Comparison of ENCODE assay signal across 1 cellular context in genomic region chr2:23690421-23691105, GRCh38.
A peak's percentile ranks its signal among the peaks of the same experiment; 100 is the strongest.
TF ChIP-seq lines count a peak whose summit lies in the region.

No MANE protein-coding gene starts in this region.

TF ChIP-seq in K562, 482 proteins besides CTCF, POLR2A, EP300 and RAD21 (continued from another document and continues in another):
- TF ChIP-seq ZBTB12 (CRISPR knock-in tag; IDR thresholded peaks at IDR 0.05), result no peak
- TF ChIP-seq POLR3G (IDR thresholded peaks at IDR 0.05; ENCODE audit: extremely low read depth, insufficient read length, insufficient replicate concordance), result no peak
- no peak for TF ChIP-seq ZNF696 (CRISPR knock-in tag; conservative IDR thresholded peaks at IDR 0.05)
- no peak for TF ChIP-seq ARID2 (IDR thresholded peaks at IDR 0.05)
- TF ChIP-seq SREBF1 (IDR thresholded peaks at IDR 0.05; ENCODE audit: borderline replicate concordance, low read depth, low read length), result no peak
- no peak for TF ChIP-seq ZNF589 (CRISPR knock-in tag; IDR thresholded peaks at IDR 0.05; ENCODE audit: low read depth)
- TF ChIP-seq ZNF347 (CRISPR knock-in tag; IDR thresholded peaks at IDR 0.05; ENCODE audit: low read depth), result no peak
- no peak for TF ChIP-seq MED1 (CRISPR knock-in tag; IDR thresholded peaks at IDR 0.05; ENCODE audit: borderline replicate concordance)
- no peak for TF ChIP-seq ERF (CRISPR knock-in tag; IDR thresholded peaks at IDR 0.05)
- no peak for TF ChIP-seq SP1 (CRISPR knock-in tag; IDR thresholded peaks at IDR 0.05)
- TF ChIP-seq ZNF76 (CRISPR knock-in tag; IDR thresholded peaks at IDR 0.05; ENCODE audit: borderline replicate concordance), result no peak
- TF ChIP-seq HNRNPH1 (optimal IDR thresholded peaks at IDR 0.05; ENCODE audit: low read depth, low read length), result no peak
- TF ChIP-seq GMEB1 (CRISPR knock-in tag; IDR thresholded peaks at IDR 0.05), result no peak
- TF ChIP-seq SPI1 (IDR thresholded peaks at IDR 0.05; ENCODE audit: borderline replicate concordance, low read depth, low read length), result no peak
- TF ChIP-seq ARNT (IDR thresholded peaks at IDR 0.05), result no peak
- TF ChIP-seq YY1 (IDR thresholded peaks at IDR 0.05; ENCODE audit: borderline replicate concordance in 1 of 3, control insufficient read depth in 1 of 3, extremely low read depth in 1 of 3, insufficient read depth in 3 of 3, insufficient read length in 1 of 3, insufficient replicate concordance in 2 of 3, low read depth in 1 of 3, low read length in 2 of 3), result no peak
- TF ChIP-seq TAL1 (IDR thresholded peaks at IDR 0.05), result 0 out of 2 replicates have a peak, but pooled peaks have one; percentile 23
- peak; percentile 57 for TF ChIP-seq CBFA2T2 (conservative IDR thresholded peaks at IDR 0.05)
- TF ChIP-seq TCF7L2 (IDR thresholded peaks at IDR 0.05; ENCODE audit: low read depth, low read length), result no peak
- TF ChIP-seq STAT5B (CRISPR knock-in tag; IDR thresholded peaks at IDR 0.05), result no peak
- TF ChIP-seq ZBTB33 (CRISPR knock-in tag; IDR thresholded peaks at IDR 0.05), result 0 out of 2 replicates have a peak, but pooled peaks have one; percentile 37
- TF ChIP-seq NFATC3 (IDR thresholded peaks at IDR 0.05), result no peak
- TF ChIP-seq NBN (IDR thresholded peaks at IDR 0.05; ENCODE audit: low read depth), result no peak
- no peak for TF ChIP-seq ZNF785 (CRISPR knock-in tag; IDR thresholded peaks at IDR 0.05)
- no peak for TF ChIP-seq MGA (IDR thresholded peaks at IDR 0.05)
- no peak for TF ChIP-seq POLR2AphosphoS2 (IDR thresholded peaks at IDR 0.05; ENCODE audit: low read length)
- TF ChIP-seq ZNF583 (CRISPR knock-in tag; IDR thresholded peaks at IDR 0.05), result no peak
- TF ChIP-seq PHB (CRISPR knock-in tag; IDR thresholded peaks at IDR 0.05), result no peak
- no peak for TF ChIP-seq PURB (CRISPR knock-in tag; IDR thresholded peaks at IDR 0.05; ENCODE audit: low read depth)
- TF ChIP-seq ZNF586 (CRISPR knock-in tag; conservative IDR thresholded peaks at IDR 0.05), result no peak
- no peak for TF ChIP-seq ATF7 (IDR thresholded peaks at IDR 0.05)
- TF ChIP-seq NELFE (IDR thresholded peaks at IDR 0.05; ENCODE audit: insufficient read depth, insufficient read length), result no peak
- TF ChIP-seq XRCC3 (IDR thresholded peaks at IDR 0.05), result no peak
- no peak for TF ChIP-seq THRB (CRISPR knock-in tag; conservative IDR thresholded peaks at IDR 0.05)
- TF ChIP-seq GTF2F1 (IDR thresholded peaks at IDR 0.05; ENCODE audit: low read depth, low read length), result no peak
- peak; percentile 71; the same call in 1 of the 2 replicates for TF ChIP-seq NR2C2 (CRISPR knock-in tag; IDR thresholded peaks at IDR 0.05)
- TF ChIP-seq NR2C2 (tag; IDR thresholded peaks at IDR 0.05), result peak; percentile 55; the same call in 1 of the 2 replicates
- TF ChIP-seq NCOA2 (IDR thresholded peaks at IDR 0.05; ENCODE audit: partially characterized antibody in 2 of 2), result no peak
- no peak for TF ChIP-seq RUNX1 (IDR thresholded peaks at IDR 0.05; ENCODE audit: low read depth)
- TF ChIP-seq KAT2B (IDR thresholded peaks at IDR 0.05; ENCODE audit: low read depth, low read length), result no peak
- TF ChIP-seq SMARCB1 (IDR thresholded peaks at IDR 0.05; ENCODE audit: insufficient read length, low read depth), result no peak
- TF ChIP-seq SRSF9 (IDR thresholded peaks at IDR 0.05; ENCODE audit: borderline replicate concordance, low read depth, low read length), result no peak
- no peak for TF ChIP-seq ZNF79 (CRISPR knock-in tag; IDR thresholded peaks at IDR 0.05; ENCODE audit: low read depth)
- TF ChIP-seq ZNF146 (CRISPR knock-in tag; IDR thresholded peaks at IDR 0.05; ENCODE audit: unreplicated experiment), result no peak
- TF ChIP-seq PKNOX1 (IDR thresholded peaks at IDR 0.05), result peak; percentile 20; the same call in 1 of the 2 replicates
- no peak for TF ChIP-seq CCAR2 (IDR thresholded peaks at IDR 0.05; ENCODE audit: low read depth, low read length)
- no peak for TF ChIP-seq CAMTA2 (CRISPR knock-in tag; conservative IDR thresholded peaks at IDR 0.05)
- no peak for TF ChIP-seq ZNF512 (tag; IDR thresholded peaks at IDR 0.05)
- TF ChIP-seq TCF3 (CRISPR knock-in tag; IDR thresholded peaks at IDR 0.05), result peak; percentile 57
